ENCODE assay signal across 19 cellular contexts in the genomic region with DNA sequence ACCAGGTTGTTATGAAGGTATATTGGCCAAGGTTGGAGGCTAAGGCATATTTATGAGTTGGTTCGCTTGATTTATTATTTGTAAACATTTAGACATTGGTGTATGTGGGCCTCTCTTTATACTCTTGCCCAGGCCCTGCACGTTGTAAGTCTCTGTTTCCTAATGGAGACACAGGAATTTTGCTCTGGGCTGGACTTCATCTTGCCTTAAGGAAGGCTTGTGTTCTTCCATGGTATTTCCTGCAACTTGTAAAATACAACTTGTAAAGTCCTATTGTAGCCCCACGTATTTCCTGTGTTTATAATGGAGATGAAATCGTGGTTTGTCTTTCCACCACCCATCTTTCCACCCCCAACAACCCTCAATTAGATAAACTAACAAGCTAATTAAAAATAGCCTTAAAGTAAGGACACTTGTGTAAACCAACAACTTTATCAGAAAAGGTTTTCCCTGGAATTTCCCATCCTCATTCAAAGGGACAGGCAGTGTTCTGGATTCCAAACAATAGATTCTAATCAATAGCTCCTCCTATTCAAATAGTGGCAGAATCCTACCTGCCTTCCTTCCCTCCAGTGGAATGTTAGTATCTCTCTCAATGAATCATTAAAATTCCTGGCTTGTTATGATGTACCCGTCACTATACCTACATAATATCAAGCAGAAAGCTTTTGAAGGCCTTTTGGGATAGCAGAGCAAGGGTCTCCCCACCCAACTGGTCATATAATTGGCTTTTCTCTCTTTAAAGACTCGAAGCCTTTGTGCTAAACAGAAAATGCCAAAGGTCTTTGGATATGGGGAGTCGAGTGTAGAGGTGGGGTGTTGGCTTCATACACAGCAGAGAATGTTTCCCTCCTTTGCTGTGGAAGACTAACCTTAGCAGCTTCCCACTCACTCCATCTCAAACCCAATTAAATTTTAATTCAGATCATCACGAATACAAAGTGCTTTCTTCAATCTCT.
DNase-seq lines count a peak whose midpoint lies in the region; ATAC-seq, FAIRE-seq and TF ChIP-seq lines count a peak whose summit lies in the region.
"Had no signal": no experiment of that assay in that cellular context is flagged by ENCODE, and none has a peak within 500 bp of the region (broad histone marks: within the 10 kb centered on the region; RNA-seq: fewer than 3 reads in every experiment).

No MANE protein-coding gene starts in this region.

- no peak for ATAC-seq in HepG2
- no peak for ATAC-seq in right lobe of liver
- ATAC-seq in central memory CD8-positive, alpha-beta T cell (replicated peaks; ENCODE audit: extremely low read depth, poor library complexity, severe bottlenecking) = no peak
- ATAC-seq: activated naive CD8-positive, alpha-beta T cell treated with anti-CD3 and anti-CD28 coated beads, Interleukin-2, amount 50 U/mL, for 24 hours; GM23338; natural killer cell treated with Interleukin-12 subunit alpha and Interleukin-12 subunit beta and Interleukin-15 and Interleukin-18, amount 100 ng/mL, for 72 hours had no signal

- H3K9ac ChIP-seq in HepG2 (ENCODE audit: insufficient read depth, low read depth, low read length) (no peak overlapping the region), mesenchymal stem cell (ENCODE audit: low read length) (no peak overlapping the region)

- intact Hi-C loops in HepG2 (cut with micrococcal nuclease; ENCODE audit: unreplicated experiment) = no loop called here
- intact Hi-C loops in right lobe of liver (cut with DNase I) = no loop called here

- peak overlapping the region; percentile 56 to 83 for H2BK12ac ChIP-seq in mesenchymal stem cell (ENCODE audit: low read length in 2 of 2)

- no peak overlapping the region for H3K27ac ChIP-seq in HepG2 (ENCODE audit: extremely low read length, insufficient read depth, low read length)
- H3K27ac ChIP-seq in right lobe of liver = no peak overlapping the region
- H3K27ac ChIP-seq in mesenchymal stem cell (ENCODE audit: low read length, poor library complexity, severe bottlenecking) = peak overlapping the region; percentile 35
- H3K27ac ChIP-seq in substantia nigra (ENCODE audit: low read depth, low read length, poor library complexity, severe bottlenecking) = no peak overlapping the region
- H3K27ac ChIP-seq: breast epithelium, testis had no signal

- no peaks in the 10 kb centered on the region for H4K20me1 ChIP-seq in HepG2 (ENCODE audit: insufficient read depth, low read length)

- no peak for TF ChIP-seq POLR2A in HepG2 (IDR thresholded peaks at IDR 0.05; ENCODE audit: insufficient read depth in 1 of 2, low read depth in 2 of 2, low read length in 2 of 2)
- TF ChIP-seq POLR2A in right lobe of liver (IDR thresholded peaks at IDR 0.05) = no peak

- no peak for TF ChIP-seq CTCF in HepG2 (CRISPR knock-in tag; IDR thresholded peaks at IDR 0.05)
- TF ChIP-seq CTCF in right lobe of liver (IDR thresholded peaks at IDR 0.05) = no peak
- no peak for TF ChIP-seq CTCF in type B pancreatic cell (conservative IDR thresholded peaks at IDR 0.05)

- H3K79me2 ChIP-seq in HepG2 (ENCODE audit: insufficient read depth, low read length) = no peaks in the 10 kb centered on the region

- no peaks in the 10 kb centered on the region for H3K9me3 Mint-ChIP-seq in central memory CD8-positive, alpha-beta T cell
- no peaks in the 10 kb centered on the region for H3K9me3 Mint-ChIP-seq in type B pancreatic cell
- H3K9me3 Mint-ChIP-seq: activated B cell treated with CpG ODN at 0.5 μM for 24 hours; activated naive CD8-positive, alpha-beta T cell treated with anti-CD3 and anti-CD28 coated beads, Interleukin-2, amount 50 U/mL, for 24 hours; activated T-helper 1 cell treated with anti-CD3 and anti-CD28 coated beads, Interleukin-12 subunit alpha, Interleukin-12 subunit beta, Interleukin-2, Interleukin-4 antibody, amounts not matched to agents 30 ng/mL and 10 ng/mL and 1 ng/mL, durations not matched to agents 14 hours and 24 hours and 36 hours; GM23338; natural killer cell treated with Interleukin-12 subunit alpha and Interleukin-12 subunit beta and Interleukin-15 and Interleukin-18, amount 100 ng/mL, for 72 hours; T-helper 2 cell treated with Interferon-gamma antibody and Interleukin-4, amounts not matched to agents 5 μg/mL and 100 μg/mL, for 36 hours had no signal

- no peak overlapping the region for H2BK5ac ChIP-seq in mesenchymal stem cell (ENCODE audit: low read depth, low read length, poor library complexity, severe bottlenecking)

- peak; percentile 43 for DNase-seq in HepG2 (ENCODE audit: low spot score)
- DNase-seq in right lobe of liver = no peak
- no peak for DNase-seq in central memory CD8-positive, alpha-beta T cell (ENCODE audit: low spot score in 2 of 2)
- peak; percentile 71 for DNase-seq in mesenchymal stem cell
- DNase-seq in NCI-H774 (lab: John Stamatoyannopoulos, UW) = no peak
- DNase-seq in activated CD4-positive, alpha-beta T cell treated with anti-CD3 and anti-CD28 coated beads for 1 hour = no peak
- DNase-seq in type B pancreatic cell (ENCODE audit: extremely low spot score, unreplicated experiment) = no peak
- no peak for DNase-seq in substantia nigra (lab: John Stamatoyannopoulos, UW)
- DNase-seq: activated B cell treated with CpG ODN at 0.5 μM for 24 hours; activated naive CD8-positive, alpha-beta T cell treated with anti-CD3 and anti-CD28 coated beads, Interleukin-2, amount 50 U/mL, for 24 hours; NCI-H1930; SHP77 treated with DMSO at 0.1 percent for 48 hours; stimulated activated CD4-positive, alpha-beta T cell treated with anti-CD3 and anti-CD28 coated beads, Interleukin-12 subunit alpha, Interleukin-12 subunit beta, amount 100 ng/mL, for 4 hours; testis had no signal

- H3K27ac Mint-ChIP-seq in central memory CD8-positive, alpha-beta T cell (ENCODE audit: low read depth) = peak overlapping the region; percentile 10
- H3K27ac Mint-ChIP-seq in type B pancreatic cell = no peak overlapping the region
- H3K27ac Mint-ChIP-seq: activated B cell treated with CpG ODN at 0.5 μM for 24 hours; activated naive CD8-positive, alpha-beta T cell treated with anti-CD3 and anti-CD28 coated beads, Interleukin-2, amount 50 U/mL, for 24 hours; activated T-helper 1 cell treated with anti-CD3 and anti-CD28 coated beads, Interleukin-12 subunit alpha, Interleukin-12 subunit beta, Interleukin-2, Interleukin-4 antibody, amounts not matched to agents 30 ng/mL and 10 ng/mL and 1 ng/mL, durations not matched to agents 14 hours and 24 hours and 36 hours; GM23338; natural killer cell treated with Interleukin-12 subunit alpha and Interleukin-12 subunit beta and Interleukin-15 and Interleukin-18, amount 100 ng/mL, for 72 hours; T-helper 2 cell treated with Interferon-gamma antibody and Interleukin-4, amounts not matched to agents 5 μg/mL and 100 μg/mL, for 36 hours had no signal

- no peak overlapping the region for H3K4me3 Mint-ChIP-seq in central memory CD8-positive, alpha-beta T cell
- no peak overlapping the region for H3K4me3 Mint-ChIP-seq in type B pancreatic cell
- H3K4me3 Mint-ChIP-seq: activated B cell treated with CpG ODN at 0.5 μM for 24 hours; activated naive CD8-positive, alpha-beta T cell treated with anti-CD3 and anti-CD28 coated beads, Interleukin-2, amount 50 U/mL, for 24 hours; activated T-helper 1 cell treated with anti-CD3 and anti-CD28 coated beads, Interleukin-12 subunit alpha, Interleukin-12 subunit beta, Interleukin-2, Interleukin-4 antibody, amounts not matched to agents 30 ng/mL and 10 ng/mL and 1 ng/mL, durations not matched to agents 14 hours and 24 hours and 36 hours; GM23338; natural killer cell treated with Interleukin-12 subunit alpha and Interleukin-12 subunit beta and Interleukin-15 and Interleukin-18, amount 100 ng/mL, for 72 hours; T-helper 2 cell treated with Interferon-gamma antibody and Interleukin-4, amounts not matched to agents 5 μg/mL and 100 μg/mL, for 36 hours had no signal

- BruUV-seq in HepG2 (replicated peaks; lab: Mats Ljungman, UMichigan) = no TSS peak

- H4K91ac ChIP-seq in mesenchymal stem cell (ENCODE audit: low read length) = peak overlapping the region; percentile 86

- H2BK15ac ChIP-seq in mesenchymal stem cell (ENCODE audit: low read depth, poor library complexity, severe bottlenecking) = no peak overlapping the region

- FAIRE-seq in HepG2 (lab: Jason Lieb, UNC) = no peak

- no peak for TF ChIP-seq RAD21 in HepG2 (CRISPR knock-in tag; IDR thresholded peaks at IDR 0.05)

- peaks cover 30% of the 10 kb centered on the region for H3K4me1 ChIP-seq in HepG2 (ENCODE audit: insufficient read depth, low read length)
- H3K4me1 ChIP-seq in right lobe of liver = no peaks in the 10 kb centered on the region
- H3K4me1 ChIP-seq in mesenchymal stem cell (ENCODE audit: control insufficient read depth, insufficient read depth, low read depth, low read length) = peaks cover 4% of the 10 kb centered on the region
- H3K4me1 ChIP-seq: breast epithelium, testis had no signal

- H3K79me1 ChIP-seq in mesenchymal stem cell (replicated peaks; ENCODE audit: low read length, poor library complexity, severe bottlenecking) = peaks cover 19% of the 10 kb centered on the region

- peak overlapping the region; percentile 72 for H2AK5ac ChIP-seq in mesenchymal stem cell (ENCODE audit: low read length, severe bottlenecking)

- peaks cover 40% of the 10 kb centered on the region for H3K4me1 Mint-ChIP-seq in central memory CD8-positive, alpha-beta T cell
- H3K4me1 Mint-ChIP-seq in type B pancreatic cell (ENCODE audit: unreplicated experiment) = peaks cover 12% of the 10 kb centered on the region

- peak overlapping the region; percentile 81 for H2BK120ac ChIP-seq in mesenchymal stem cell (ENCODE audit: low read depth, low read length)

- in situ Hi-C loops in HepG2 (cut with HindIII; ENCODE audit: extremely low pct_ligation_motif_present, low pct_unique_long_range_greater_than_20kb) = no loop called here

- H3K36me3 ChIP-seq in HepG2 (replicated peaks in 1 of 2; ENCODE audit: control insufficient read depth in 1 of 2, insufficient read depth in 2 of 2, low read length in 2 of 2) (peaks cover 0 to 1% of the 10 kb centered on the region in 2 experiments; a peak in 1 of 5 replicates), right lobe of liver (no peaks in the 10 kb centered on the region), mesenchymal stem cell (ENCODE audit: control insufficient read depth in 1 of 2, insufficient read depth in 2 of 2, low read depth in 1 of 2, low read length in 2 of 2) (no peaks in the 10 kb centered on the region)
- H3K36me3 ChIP-seq: breast epithelium had no signal

- CTCF ChIA-PET in HepG2 (lab: Yijun Ruan, JAX; ENCODE audit: low intra/inter-chr PET ratio, low total read pairs) = no interaction called here

- H3K14ac ChIP-seq in mesenchymal stem cell (ENCODE audit: low read length in 2 of 2) = no peak overlapping the region

- H3K36me3 Mint-ChIP-seq in central memory CD8-positive, alpha-beta T cell (ENCODE audit: insufficient read depth) = peaks cover 2% of the 10 kb centered on the region
- no peaks in the 10 kb centered on the region for H3K36me3 Mint-ChIP-seq in type B pancreatic cell
- H3K36me3 Mint-ChIP-seq: natural killer cell treated with Interleukin-12 subunit alpha and Interleukin-12 subunit beta and Interleukin-15 and Interleukin-18, amount 100 ng/mL, for 72 hours had no signal

- no peak overlapping the region for H3K4me2 ChIP-seq in HepG2 (ENCODE audit: low read depth, low read length)
- H3K4me2 ChIP-seq in mesenchymal stem cell (ENCODE audit: low read length, poor library complexity, severe bottlenecking) = no peak overlapping the region
- H3K4me2 ChIP-seq: GM23338 had no signal

- H3K4me3 ChIP-seq in HepG2 (replicated peaks in 1 of 3; ENCODE audit: insufficient read depth in 1 of 3, low read depth in 2 of 3, low read length in 3 of 3) (no peak overlapping the region), right lobe of liver (no peak overlapping the region), mesenchymal stem cell (ENCODE audit: insufficient read depth in 1 of 2, low read depth in 1 of 2, low read length in 2 of 2) (no peak overlapping the region)
- H3K4me3 ChIP-seq: breast epithelium, GM23338, testis had no signal

- H3K27me3 ChIP-seq in HepG2 (ENCODE audit: control insufficient read depth in 1 of 2, insufficient read depth in 2 of 2, low read length in 2 of 2) (no peaks in the 10 kb centered on the region), right lobe of liver (no peaks in the 10 kb centered on the region), mesenchymal stem cell (ENCODE audit: control insufficient read depth in 1 of 2, insufficient read depth in 1 of 2, low read length in 2 of 2) (no peaks in the 10 kb centered on the region)
- H3K27me3 ChIP-seq: breast epithelium, testis had no signal

- peak overlapping the region; percentile 89 for H3K18ac ChIP-seq in mesenchymal stem cell (ENCODE audit: low read depth in 1 of 2, low read length in 2 of 2)

- peak overlapping the region in 1 of 2 experiments; percentile 79 for H3K4ac ChIP-seq in mesenchymal stem cell (ENCODE audit: low read depth in 1 of 2, low read length in 2 of 2)

- H3K27me3 Mint-ChIP-seq in central memory CD8-positive, alpha-beta T cell = no peaks in the 10 kb centered on the region
- no peaks in the 10 kb centered on the region for H3K27me3 Mint-ChIP-seq in type B pancreatic cell
- H3K27me3 Mint-ChIP-seq: activated B cell treated with CpG ODN at 0.5 μM for 24 hours; activated naive CD8-positive, alpha-beta T cell treated with anti-CD3 and anti-CD28 coated beads, Interleukin-2, amount 50 U/mL, for 24 hours; natural killer cell treated with Interleukin-12 subunit alpha and Interleukin-12 subunit beta and Interleukin-15 and Interleukin-18, amount 100 ng/mL, for 72 hours had no signal

- no peaks in the 10 kb centered on the region for H3K9me3 ChIP-seq in HepG2 (ENCODE audit: low read length)
- H3K9me3 ChIP-seq in right lobe of liver = no peaks in the 10 kb centered on the region
- H3K9me3 ChIP-seq in mesenchymal stem cell (ENCODE audit: control insufficient read depth, low read length) = no peaks in the 10 kb centered on the region
- H3K9me3 ChIP-seq: breast epithelium, testis had no signal

- POLR2A ChIA-PET in HepG2 (lab: Yijun Ruan, JAX) = no interaction called here

- H3K23ac ChIP-seq in mesenchymal stem cell (ENCODE audit: low read length in 2 of 2) = peak overlapping the region in 1 of 2 experiments; percentile 8

- no peak overlapping the region for H4K8ac ChIP-seq in mesenchymal stem cell (ENCODE audit: low read length)

- TF ChIP-seq EP300 in HepG2 (IDR thresholded peaks at IDR 0.05; ENCODE audit: low read depth in 2 of 2, low read length in 2 of 2) (no peak), HepG2 (CRISPR knock-in tag; IDR thresholded peaks at IDR 0.05; ENCODE audit: borderline replicate concordance) (no peak)

- H2AFZ ChIP-seq in HepG2 (ENCODE audit: low read length) (no peak overlapping the region), mesenchymal stem cell (ENCODE audit: low read depth, low read length) (no peak overlapping the region)
- H2AFZ ChIP-seq: GM23338 had no signal

- 63% methylated on average over 8 of the region's 8 CpGs for WGBS in HepG2 (ENCODE audit: low lambda C conversion rate)
- WGBS in right lobe of liver (ENCODE audit: insufficient coverage, low coverage, low lambda C conversion rate, missing lambda C conversion rate) = 40% methylated on average over 7 of the region's 8 CpGs
- WGBS in mesenchymal stem cell = 41% methylated on average over 7 of the region's 8 CpGs

Comparison
In these comparisons a context has a peak if more than half of its experiments do, and no peak if none do; other contexts are left out.
1. DNase-seq: peak in HepG2 (single experiment) and mesenchymal stem cell (single experiment); none in right lobe of liver (0 of 3), central memory CD8-positive, alpha-beta T cell (0 of 2), NCI-H774 (single experiment), activated CD4-positive, alpha-beta T cell treated with anti-CD3 and anti-CD28 coated beads for 1 hour (single experiment), type B pancreatic cell (single experiment) and substantia nigra (0 of 49).